19 cellular contexts compared by ENCODE assay signal in genomic region chr4:169152899-169153298, GRCh38.
A peak's percentile ranks its signal among the peaks of the same experiment; 100 is the strongest.
DNase-seq lines count a peak whose midpoint lies in the region; ATAC-seq, FAIRE-seq and TF ChIP-seq lines count a peak whose summit lies in the region.
"Had no signal": no experiment of that assay in that cellular context is flagged by ENCODE, and none has a peak within 500 bp of the region (broad histone marks: within the 10 kb centered on the region; RNA-seq: fewer than 3 reads in every experiment).

No MANE protein-coding gene starts in this region.

- H3K9me3 ChIP-seq in AG04450 (ENCODE audit: control insufficient read depth, insufficient read depth, low read length) (no peaks in the 10 kb centered on the region), H9 (ENCODE audit: control insufficient read depth, low read depth, low read length) (no peaks in the 10 kb centered on the region)
- no peaks in the 10 kb centered on the region for H3K9me3 ChIP-seq in CD8-positive, alpha-beta T cell (ENCODE audit: low read length)

- no peak overlapping the region for H3K14ac ChIP-seq in H9 (ENCODE audit: insufficient read depth, low read length)

- H4K8ac ChIP-seq in H9 (replicated peaks; ENCODE audit: insufficient read length, low read depth, low read length), result no peak overlapping the region

- intact Hi-C loops in CD8-positive, alpha-beta T cell (cut with DNase I, micrococcal nuclease), result no loop called here

- no peaks in the 10 kb centered on the region; the same call in 1 of the 2 replicates for H3K4me1 ChIP-seq in H9 (ENCODE audit: insufficient read depth, low read length)
- no peaks in the 10 kb centered on the region for H3K4me1 ChIP-seq in CD8-positive, alpha-beta T cell (ENCODE audit: insufficient read depth, low read length)

- H2AFZ ChIP-seq in H9 (ENCODE audit: low read length), result no peak overlapping the region

- H3K23me2 ChIP-seq in H9 (ENCODE audit: insufficient read length, low read depth, low read length, poor library complexity, severe bottlenecking), result no peaks in the 10 kb centered on the region

- H4K20me1 ChIP-seq in H9 (ENCODE audit: control insufficient read depth, insufficient read depth, insufficient read length), result no peaks in the 10 kb centered on the region

- WGBS in H9 (ENCODE audit: extremely low coverage, insufficient read length, low lambda C conversion rate), result no CpG with 5 or more reads among the region's 4 CpGs

- FAIRE-seq in bronchial epithelial cell (lab: Jason Lieb, UNC), result peak; percentile 86
- FAIRE-seq: G401.6 had no signal

- H4K91ac ChIP-seq in H9 (ENCODE audit: insufficient read length, low read depth, low read length), result no peak overlapping the region

- H3K4ac ChIP-seq in H9 (ENCODE audit: low read depth, low read length), result no peak overlapping the region

- H3T11ph ChIP-seq in H9 (ENCODE audit: low read length), result no peak overlapping the region

- no peak for ATAC-seq in GM21717 (IDR thresholded peaks at IDR 0.05; ENCODE audit: unreplicated experiment)
- no peak for ATAC-seq in CD8-positive, alpha-beta T cell
- ATAC-seq: activated CD4-positive, CD25-positive, alpha-beta regulatory T cell treated with anti-CD3 and anti-CD28 coated beads, Interleukin-2, amount 50 U/mL, for 24 hours had no signal

- H2AK5ac ChIP-seq in H9 (ENCODE audit: insufficient read length, low read length), result no peak overlapping the region

- no peak overlapping the region for H3K9ac ChIP-seq in H9 (ENCODE audit: extremely low read depth, insufficient read length, low read length)

- no peak overlapping the region for H2BK12ac ChIP-seq in H9 (ENCODE audit: insufficient read length, low read depth, low read length)

- H3K79me2 ChIP-seq in H9 (ENCODE audit: insufficient read depth, low read length), result no peaks in the 10 kb centered on the region

- DNase-seq in AG04450 (ENCODE audit: low read depth, low spot score) (no peak), H9 (no peak), bronchial epithelial cell (ENCODE audit: low read depth) (no peak), kidney epithelial cell (ENCODE audit: low read depth) (no peak), iPS-NIHi11 (ENCODE audit: low spot score) (no peak), NCI-H526 treated with DMSO at 0.1 percent for 48 hours (lab: John Stamatoyannopoulos, UW) (no peak)
- no peak for DNase-seq in CD8-positive, alpha-beta T cell
- DNase-seq: cerebellar nuclear complex, COR-L47, immature natural killer cell, mammary epithelial cell, NCI-H1092 treated with DMSO at 0.1 percent for 48 hours, retina, SHP77 treated with DMSO at 0.1 percent for 48 hours had no signal

- H3K18ac ChIP-seq in H9 (ENCODE audit: insufficient read length, low read depth, low read length), result no peak overlapping the region

- TF ChIP-seq CTCF in AG04450 (IDR thresholded peaks at IDR 0.05; ENCODE audit: low read depth, low read length) (peak; percentile 31), H9 (conservative IDR thresholded peaks at IDR 0.05) (peak; percentile 60), bronchial epithelial cell (IDR thresholded peaks at IDR 0.05; ENCODE audit: insufficient read depth, low read length, severe bottlenecking) (no peak), kidney epithelial cell (IDR thresholded peaks at IDR 0.05; ENCODE audit: insufficient read depth, low read length, poor library complexity, severe bottlenecking) (peak; percentile 17)
- TF ChIP-seq CTCF in CD8-positive, alpha-beta T cell (IDR thresholded peaks at IDR 0.05), result no peak

- H3K4me2 ChIP-seq in H9 (ENCODE audit: insufficient read depth, insufficient read length, low read length), result no peak overlapping the region

- no peak overlapping the region for H3K56ac ChIP-seq in H9 (ENCODE audit: insufficient read length, low read depth, low read length)

- H3K27ac ChIP-seq in AG04450 (ENCODE audit: low read depth, low read length) (no peak overlapping the region), H9 (ENCODE audit: insufficient read length, low read depth, low read length) (no peak overlapping the region)
- no peak overlapping the region for H3K27ac ChIP-seq in CD8-positive, alpha-beta T cell (ENCODE audit: low read depth, low read length)

- peaks cover 9 to 12% of the 10 kb centered on the region in 2 experiments for H3K4me1 Mint-ChIP-seq in H9
- H3K4me1 Mint-ChIP-seq in CD8-positive, alpha-beta T cell (ENCODE audit: low read depth), result no peaks in the 10 kb centered on the region

- no peak overlapping the region for H3K4me3 ChIP-seq in AG04450 (ENCODE audit: low read depth, low read length)
- no peak overlapping the region for H3K4me3 ChIP-seq in bronchial epithelial cell (ENCODE audit: low read depth, low read length)
- no peak overlapping the region for H3K4me3 ChIP-seq in kidney epithelial cell (ENCODE audit: low read depth, low read length)
- H3K4me3 ChIP-seq in CD8-positive, alpha-beta T cell (ENCODE audit: low read depth, low read length), result no peak overlapping the region

- H3K9me3 Mint-ChIP-seq in H9, result no peaks in the 10 kb centered on the region
- no peaks in the 10 kb centered on the region for H3K9me3 Mint-ChIP-seq in CD8-positive, alpha-beta T cell
- H3K9me3 Mint-ChIP-seq: activated T-helper 2 cell treated with anti-CD3 and anti-CD28 coated beads, Interferon-gamma antibody, Interleukin-2, Interleukin-4, amounts not matched to agents 10 μg/mL and 5 μg/mL and 100 μg/mL, durations not matched to agents 14 hours and 24 hours and 36 hours; immature natural killer cell; nephron had no signal

- peaks cover 2% of the 10 kb centered on the region for H3K36me3 ChIP-seq in bronchial epithelial cell (ENCODE audit: control insufficient read depth, insufficient read depth, low read length)
- H3K36me3 ChIP-seq in kidney epithelial cell (ENCODE audit: control insufficient read depth, insufficient read depth, low read length), result no peaks in the 10 kb centered on the region
- H3K36me3 ChIP-seq in CD8-positive, alpha-beta T cell (ENCODE audit: insufficient read depth, low read length), result no peaks in the 10 kb centered on the region

- H2BK20ac ChIP-seq in H9 (ENCODE audit: low read depth, low read length, poor library complexity, severe bottlenecking), result no peak overlapping the region

- no peak overlapping the region for H3K23ac ChIP-seq in H9 (ENCODE audit: insufficient read length, low read depth, low read length)

- H3K27ac Mint-ChIP-seq in H9, result no peak overlapping the region; a peak in 1 of 7 replicates
- no peak overlapping the region for H3K27ac Mint-ChIP-seq in CD8-positive, alpha-beta T cell
- H3K27ac Mint-ChIP-seq: activated T-helper 2 cell treated with anti-CD3 and anti-CD28 coated beads, Interferon-gamma antibody, Interleukin-2, Interleukin-4, amounts not matched to agents 10 μg/mL and 5 μg/mL and 100 μg/mL, durations not matched to agents 14 hours and 24 hours and 36 hours; immature natural killer cell had no signal

- no peak overlapping the region for H3K4me3 Mint-ChIP-seq in H9
- no peak overlapping the region for H3K4me3 Mint-ChIP-seq in CD8-positive, alpha-beta T cell
- H3K4me3 Mint-ChIP-seq: immature natural killer cell, nephron had no signal

- no peak overlapping the region for H2BK15ac ChIP-seq in H9 (ENCODE audit: low read depth, low read length)

- H3K27me3 ChIP-seq in AG04450 (ENCODE audit: control insufficient read depth, insufficient read depth, low read length), result no peaks in the 10 kb centered on the region
- no peaks in the 10 kb centered on the region for H3K27me3 ChIP-seq in H9 (ENCODE audit: insufficient read depth, low read length)
- H3K27me3 ChIP-seq in bronchial epithelial cell (ENCODE audit: control insufficient read depth, insufficient read depth, low read length), result no peaks in the 10 kb centered on the region
- no peaks in the 10 kb centered on the region for H3K27me3 ChIP-seq in kidney epithelial cell (ENCODE audit: control insufficient read depth, insufficient read depth, low read length)
- H3K27me3 ChIP-seq in CD8-positive, alpha-beta T cell (ENCODE audit: insufficient read depth, low read length), result no peaks in the 10 kb centered on the region

- H4K5ac ChIP-seq in H9 (ENCODE audit: insufficient read length, low read depth, low read length), result no peak overlapping the region

- H3K27me3 Mint-ChIP-seq in H9 (ENCODE audit: low read depth), result no peaks in the 10 kb centered on the region
- peaks cover 4% of the 10 kb centered on the region for H3K27me3 Mint-ChIP-seq in CD8-positive, alpha-beta T cell (ENCODE audit: low read depth)

- no peak overlapping the region for H2BK120ac ChIP-seq in H9 (ENCODE audit: low read depth, low read length, poor library complexity, severe bottlenecking)

- no peaks in the 10 kb centered on the region for H3K79me1 ChIP-seq in H9 (ENCODE audit: insufficient read depth, low read depth, low read length, poor library complexity, severe bottlenecking)

- POLR2A ChIA-PET in AG04450 (lab: Yijun Ruan, JAX), result no interaction called here
- POLR2A ChIA-PET in CD8-positive, alpha-beta T cell (lab: Charles Lee), result no interaction called here

- H2BK5ac ChIP-seq in H9 (ENCODE audit: insufficient read length, low read length), result no peak overlapping the region

- CTCF ChIA-PET in AG04450 (lab: Charles Lee), result interaction anchor here (0.8 kb wide), 1 partner anchor 9 kb away, joined by 4 read pairs; no protein-coding TSS in a partner anchor
- CTCF ChIA-PET in CD8-positive, alpha-beta T cell (lab: Charles Lee), result no interaction called here

- H3K36me3 Mint-ChIP-seq in H9 (ENCODE audit: insufficient read depth in 1 of 3, low read depth in 3 of 3), result peaks cover 4 to 13% (median 11%) of the 10 kb centered on the region in 3 experiments; a peak in 4 of 7 replicates
- H3K36me3 Mint-ChIP-seq in CD8-positive, alpha-beta T cell, result no peaks in the 10 kb centered on the region
- H3K36me3 Mint-ChIP-seq: immature natural killer cell had no signal

Comparison
In these comparisons a context has a peak if more than half of its experiments do, and no peak if none do; other contexts are left out.
1. CTCF ChIP-seq: peak in AG04450 (single experiment), H9 (single experiment) and kidney epithelial cell (single experiment); none in bronchial epithelial cell (single experiment) and CD8-positive, alpha-beta T cell (single experiment).